ENCODE assay signal across 1 cellular context in genomic region chr19:33171222-33171795, GRCh38.
TF ChIP-seq lines count a peak whose summit lies in the region.

No MANE protein-coding gene starts in this region.

TF ChIP-seq in HEK293, 187 proteins besides CTCF, POLR2A, EP300 and RAD21 (continued from another document):
- no peak for TF ChIP-seq HIC1 (tag by site-specific recombination; IDR thresholded peaks at IDR 0.05)
